In genomic region chr13:98134901-98135300, GRCh38 we compare ENCODE assay signal across 11 cellular contexts. TPM values are rescaled to one million over a fixed set of nuclear protein-coding genes. Genes with fewer than 3 reads are reported as not detected.
"Had no signal": no experiment of that assay in that cellular context is flagged by ENCODE, and none has a peak within 500 bp of the region (broad histone marks: within the 10 kb centered on the region; RNA-seq: fewer than 3 reads in every experiment).

No MANE protein-coding gene starts in this region.

- DNase-seq: GM23248, GOT3, H7, HFFc6, KBM-7 had no signal

- H3K27ac ChIP-seq: GM23248, KMS-11 had no signal

- H3K4me3 Mint-ChIP-seq: HFFc6 had no signal

- H3K9me3 Mint-ChIP-seq: HFFc6 had no signal

- H3K4me2 ChIP-seq: KMS-11 had no signal

- FAIRE-seq: HTR-8/SVneo had no signal

- H2AFZ ChIP-seq: GM23248 had no signal

- H3K27ac Mint-ChIP-seq: HFFc6 had no signal

- H3K4me3 ChIP-seq: GM23248, HAP-1 had no signal

- H3K36me3 ChIP-seq: HAP-1 had no signal

- ATAC-seq: HCT116 had no signal

- H3K9me3 ChIP-seq: HAP-1 had no signal

- H3K9ac ChIP-seq: GM23248, KMS-11 had no signal

RNA-seq across cellular contexts. Expression of gene RNF113B, which starts 42.2 kb away (rescaled TPM):
- total RNA-seq: GM23248, H4, H7, HFFc6, HT-29 had no signal
- polyA plus RNA-seq: GM23248 had no signal
